In the genomic region with DNA sequence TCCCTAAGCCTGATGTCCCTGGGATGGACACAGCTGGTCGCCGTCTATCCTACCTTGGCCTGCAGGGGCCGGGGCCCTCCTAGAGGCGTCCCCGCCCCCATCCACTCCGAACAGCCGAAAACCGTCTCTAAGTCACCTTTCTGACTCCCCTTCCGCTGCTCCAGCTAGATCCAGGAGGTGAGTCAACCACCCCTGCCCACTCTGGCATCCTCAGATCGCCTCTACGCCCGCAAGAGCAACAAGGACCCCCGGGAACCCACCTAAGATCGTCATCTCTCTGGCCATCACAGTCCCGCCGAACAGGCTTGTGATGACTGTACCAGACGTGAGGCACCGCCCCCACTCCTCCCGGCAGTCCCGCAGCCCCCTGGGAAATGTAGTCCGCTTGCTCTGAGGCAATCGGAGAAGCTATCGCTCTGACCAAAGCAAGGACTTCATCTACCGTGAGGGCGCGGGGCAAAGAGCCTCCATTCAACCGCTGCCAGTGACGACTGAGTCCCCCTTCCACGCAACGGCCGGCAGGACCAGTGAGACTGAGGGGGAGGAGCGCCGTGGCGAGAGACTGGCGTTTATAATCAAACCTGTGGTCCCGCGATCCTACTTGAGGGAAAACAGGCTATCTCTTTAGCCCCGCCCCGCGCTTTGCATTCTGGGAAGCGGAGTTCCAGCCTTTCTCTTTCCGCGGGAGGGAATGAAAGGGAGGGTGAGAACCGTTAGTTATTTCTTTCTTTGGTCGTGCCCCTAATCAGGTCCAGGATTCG, we compare ENCODE assay signal across 1 cellular context.
TF ChIP-seq lines count a peak whose summit lies in the region.

Gene HSPA13, minus strand, starts transcription at position 312 of the 761 bp plus-strand sequence. Its CDS starts 27 bp downstream, at position 285.

TF ChIP-seq in HepG2, 621 proteins besides CTCF, POLR2A, EP300 and RAD21 (continued from another document and continues in another):
- TF ChIP-seq, protein P1, sequence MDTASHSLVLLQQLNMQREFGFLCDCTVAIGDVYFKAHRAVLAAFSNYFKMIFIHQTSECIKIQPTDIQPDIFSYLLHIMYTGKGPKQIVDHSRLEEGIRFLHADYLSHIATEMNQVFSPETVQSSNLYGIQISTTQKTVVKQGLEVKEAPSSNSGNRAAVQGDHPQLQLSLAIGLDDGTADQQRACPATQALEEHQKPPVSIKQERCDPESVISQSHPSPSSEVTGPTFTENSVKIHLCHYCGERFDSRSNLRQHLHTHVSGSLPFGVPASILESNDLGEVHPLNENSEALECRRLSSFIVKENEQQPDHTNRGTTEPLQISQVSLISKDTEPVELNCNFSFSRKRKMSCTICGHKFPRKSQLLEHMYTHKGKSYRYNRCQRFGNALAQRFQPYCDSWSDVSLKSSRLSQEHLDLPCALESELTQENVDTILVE (CRISPR knock-in tag; IDR thresholded peaks at IDR 0.05): no peak
- TF ChIP-seq ZFX (CRISPR knock-in tag; IDR thresholded peaks at IDR 0.05; ENCODE audit: low read depth): peak; percentile 80
- no peak for TF ChIP-seq NCOA2 (CRISPR knock-in tag; IDR thresholded peaks at IDR 0.05)
- no peak for TF ChIP-seq KLF13 (CRISPR knock-in tag; IDR thresholded peaks at IDR 0.05)
- peak; percentile 94 for TF ChIP-seq SP4 (CRISPR knock-in tag; IDR thresholded peaks at IDR 0.05)
- no peak for TF ChIP-seq ZNF703 (CRISPR knock-in tag; IDR thresholded peaks at IDR 0.05; ENCODE audit: borderline replicate concordance)
- no peak for TF ChIP-seq ARHGAP35 (CRISPR knock-in tag; IDR thresholded peaks at IDR 0.05; ENCODE audit: borderline replicate concordance)
- no peak for TF ChIP-seq KAT2B (IDR thresholded peaks at IDR 0.05; ENCODE audit: borderline replicate concordance, low read depth, low read length)
- TF ChIP-seq ZNF746 (CRISPR knock-in tag; IDR thresholded peaks at IDR 0.05): no peak
- TF ChIP-seq ARNTL (CRISPR knock-in tag; IDR thresholded peaks at IDR 0.05): 0 out of 2 replicates have a peak, but pooled peaks have one; percentile 21
- 0 out of 2 replicates have a peak, but pooled peaks have one; percentile 3 for TF ChIP-seq ZNF264 (CRISPR knock-in tag; IDR thresholded peaks at IDR 0.05)
- TF ChIP-seq U2AF2 (IDR thresholded peaks at IDR 0.05; ENCODE audit: low read depth, low read length): no peak
- TF ChIP-seq, protein P2, sequence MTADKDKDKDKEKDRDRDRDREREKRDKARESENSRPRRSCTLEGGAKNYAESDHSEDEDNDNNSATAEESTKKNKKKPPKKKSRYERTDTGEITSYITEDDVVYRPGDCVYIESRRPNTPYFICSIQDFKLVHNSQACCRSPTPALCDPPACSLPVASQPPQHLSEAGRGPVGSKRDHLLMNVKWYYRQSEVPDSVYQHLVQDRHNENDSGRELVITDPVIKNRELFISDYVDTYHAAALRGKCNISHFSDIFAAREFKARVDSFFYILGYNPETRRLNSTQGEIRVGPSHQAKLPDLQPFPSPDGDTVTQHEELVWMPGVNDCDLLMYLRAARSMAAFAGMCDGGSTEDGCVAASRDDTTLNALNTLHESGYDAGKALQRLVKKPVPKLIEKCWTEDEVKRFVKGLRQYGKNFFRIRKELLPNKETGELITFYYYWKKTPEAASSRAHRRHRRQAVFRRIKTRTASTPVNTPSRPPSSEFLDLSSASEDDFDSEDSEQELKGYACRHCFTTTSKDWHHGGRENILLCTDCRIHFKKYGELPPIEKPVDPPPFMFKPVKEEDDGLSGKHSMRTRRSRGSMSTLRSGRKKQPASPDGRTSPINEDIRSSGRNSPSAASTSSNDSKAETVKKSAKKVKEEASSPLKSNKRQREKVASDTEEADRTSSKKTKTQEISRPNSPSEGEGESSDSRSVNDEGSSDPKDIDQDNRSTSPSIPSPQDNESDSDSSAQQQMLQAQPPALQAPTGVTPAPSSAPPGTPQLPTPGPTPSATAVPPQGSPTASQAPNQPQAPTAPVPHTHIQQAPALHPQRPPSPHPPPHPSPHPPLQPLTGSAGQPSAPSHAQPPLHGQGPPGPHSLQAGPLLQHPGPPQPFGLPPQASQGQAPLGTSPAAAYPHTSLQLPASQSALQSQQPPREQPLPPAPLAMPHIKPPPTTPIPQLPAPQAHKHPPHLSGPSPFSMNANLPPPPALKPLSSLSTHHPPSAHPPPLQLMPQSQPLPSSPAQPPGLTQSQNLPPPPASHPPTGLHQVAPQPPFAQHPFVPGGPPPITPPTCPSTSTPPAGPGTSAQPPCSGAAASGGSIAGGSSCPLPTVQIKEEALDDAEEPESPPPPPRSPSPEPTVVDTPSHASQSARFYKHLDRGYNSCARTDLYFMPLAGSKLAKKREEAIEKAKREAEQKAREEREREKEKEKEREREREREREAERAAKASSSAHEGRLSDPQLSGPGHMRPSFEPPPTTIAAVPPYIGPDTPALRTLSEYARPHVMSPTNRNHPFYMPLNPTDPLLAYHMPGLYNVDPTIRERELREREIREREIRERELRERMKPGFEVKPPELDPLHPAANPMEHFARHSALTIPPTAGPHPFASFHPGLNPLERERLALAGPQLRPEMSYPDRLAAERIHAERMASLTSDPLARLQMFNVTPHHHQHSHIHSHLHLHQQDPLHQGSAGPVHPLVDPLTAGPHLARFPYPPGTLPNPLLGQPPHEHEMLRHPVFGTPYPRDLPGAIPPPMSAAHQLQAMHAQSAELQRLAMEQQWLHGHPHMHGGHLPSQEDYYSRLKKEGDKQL (CRISPR knock-in tag; IDR thresholded peaks at IDR 0.05; ENCODE audit: low read depth): no peak
- TF ChIP-seq ZNF598 (CRISPR knock-in tag; IDR thresholded peaks at IDR 0.05; ENCODE audit: borderline replicate concordance): 0 out of 2 replicates have a peak, but pooled peaks have one; percentile 33
- TF ChIP-seq RFX1 (IDR thresholded peaks at IDR 0.05): no peak
- TF ChIP-seq ZNF180 (CRISPR knock-in tag; IDR thresholded peaks at IDR 0.05; ENCODE audit: borderline replicate concordance, low read depth): no peak; the same call in 1 of the 2 replicates
- TF ChIP-seq, protein P3, sequence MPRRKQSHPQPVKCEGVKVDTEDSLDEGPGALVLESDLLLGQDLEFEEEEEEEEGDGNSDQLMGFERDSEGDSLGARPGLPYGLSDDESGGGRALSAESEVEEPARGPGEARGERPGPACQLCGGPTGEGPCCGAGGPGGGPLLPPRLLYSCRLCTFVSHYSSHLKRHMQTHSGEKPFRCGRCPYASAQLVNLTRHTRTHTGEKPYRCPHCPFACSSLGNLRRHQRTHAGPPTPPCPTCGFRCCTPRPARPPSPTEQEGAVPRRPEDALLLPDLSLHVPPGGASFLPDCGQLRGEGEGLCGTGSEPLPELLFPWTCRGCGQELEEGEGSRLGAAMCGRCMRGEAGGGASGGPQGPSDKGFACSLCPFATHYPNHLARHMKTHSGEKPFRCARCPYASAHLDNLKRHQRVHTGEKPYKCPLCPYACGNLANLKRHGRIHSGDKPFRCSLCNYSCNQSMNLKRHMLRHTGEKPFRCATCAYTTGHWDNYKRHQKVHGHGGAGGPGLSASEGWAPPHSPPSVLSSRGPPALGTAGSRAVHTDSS (CRISPR knock-in tag; conservative IDR thresholded peaks at IDR 0.05): 0 out of 2 replicates have a peak, but pooled peaks have one; percentile 13
- TF ChIP-seq FOXA3 (CRISPR knock-in tag; IDR thresholded peaks at IDR 0.05): no peak
- no peak for TF ChIP-seq TEAD3 (CRISPR knock-in tag; optimal IDR thresholded peaks at IDR 0.05; ENCODE audit: borderline replicate concordance)
- TF ChIP-seq, protein P4, sequence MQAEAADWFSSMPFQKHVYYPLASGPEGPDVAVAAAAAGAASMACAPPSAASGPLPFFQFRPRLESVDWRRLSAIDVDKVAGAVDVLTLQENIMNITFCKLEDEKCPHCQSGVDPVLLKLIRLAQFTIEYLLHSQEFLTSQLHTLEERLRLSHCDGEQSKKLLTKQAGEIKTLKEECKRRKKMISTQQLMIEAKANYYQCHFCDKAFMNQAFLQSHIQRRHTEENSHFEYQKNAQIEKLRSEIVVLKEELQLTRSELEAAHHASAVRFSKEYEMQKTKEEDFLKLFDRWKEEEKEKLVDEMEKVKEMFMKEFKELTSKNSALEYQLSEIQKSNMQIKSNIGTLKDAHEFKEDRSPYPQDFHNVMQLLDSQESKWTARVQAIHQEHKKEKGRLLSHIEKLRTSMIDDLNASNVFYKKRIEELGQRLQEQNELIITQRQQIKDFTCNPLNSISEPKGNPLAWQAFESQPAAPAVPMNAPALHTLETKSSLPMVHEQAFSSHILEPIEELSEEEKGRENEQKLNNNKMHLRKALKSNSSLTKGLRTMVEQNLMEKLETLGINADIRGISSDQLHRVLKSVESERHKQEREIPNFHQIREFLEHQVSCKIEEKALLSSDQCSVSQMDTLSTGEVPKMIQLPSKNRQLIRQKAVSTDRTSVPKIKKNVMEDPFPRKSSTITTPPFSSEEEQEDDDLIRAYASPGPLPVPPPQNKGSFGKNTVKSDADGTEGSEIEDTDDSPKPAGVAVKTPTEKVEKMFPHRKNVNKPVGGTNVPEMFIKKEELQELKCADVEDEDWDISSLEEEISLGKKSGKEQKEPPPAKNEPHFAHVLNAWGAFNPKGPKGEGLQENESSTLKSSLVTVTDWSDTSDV (CRISPR knock-in tag; IDR thresholded peaks at IDR 0.05): no peak
- no peak for TF ChIP-seq ZNF383 (CRISPR knock-in tag; IDR thresholded peaks at IDR 0.05; ENCODE audit: borderline replicate concordance)
- TF ChIP-seq ZSCAN22 (CRISPR knock-in tag; IDR thresholded peaks at IDR 0.05): no peak
- no peak for TF ChIP-seq ZNF367 (CRISPR knock-in tag; IDR thresholded peaks at IDR 0.05; ENCODE audit: borderline replicate concordance)
- no peak for TF ChIP-seq NR3C1 (CRISPR knock-in tag; IDR thresholded peaks at IDR 0.05)
- TF ChIP-seq CCAR2 (optimal IDR thresholded peaks at IDR 0.05; ENCODE audit: low read depth, low read length): no peak
- peak; percentile 80; the same call in 1 of the 2 replicates for TF ChIP-seq SAP130 (CRISPR knock-in tag; IDR thresholded peaks at IDR 0.05; ENCODE audit: low read depth)
- TF ChIP-seq PRDM10 (CRISPR knock-in tag; IDR thresholded peaks at IDR 0.05; ENCODE audit: low read depth): no peak
- no peak for TF ChIP-seq ZNF205 (CRISPR knock-in tag; IDR thresholded peaks at IDR 0.05)
- TF ChIP-seq, protein P5, sequence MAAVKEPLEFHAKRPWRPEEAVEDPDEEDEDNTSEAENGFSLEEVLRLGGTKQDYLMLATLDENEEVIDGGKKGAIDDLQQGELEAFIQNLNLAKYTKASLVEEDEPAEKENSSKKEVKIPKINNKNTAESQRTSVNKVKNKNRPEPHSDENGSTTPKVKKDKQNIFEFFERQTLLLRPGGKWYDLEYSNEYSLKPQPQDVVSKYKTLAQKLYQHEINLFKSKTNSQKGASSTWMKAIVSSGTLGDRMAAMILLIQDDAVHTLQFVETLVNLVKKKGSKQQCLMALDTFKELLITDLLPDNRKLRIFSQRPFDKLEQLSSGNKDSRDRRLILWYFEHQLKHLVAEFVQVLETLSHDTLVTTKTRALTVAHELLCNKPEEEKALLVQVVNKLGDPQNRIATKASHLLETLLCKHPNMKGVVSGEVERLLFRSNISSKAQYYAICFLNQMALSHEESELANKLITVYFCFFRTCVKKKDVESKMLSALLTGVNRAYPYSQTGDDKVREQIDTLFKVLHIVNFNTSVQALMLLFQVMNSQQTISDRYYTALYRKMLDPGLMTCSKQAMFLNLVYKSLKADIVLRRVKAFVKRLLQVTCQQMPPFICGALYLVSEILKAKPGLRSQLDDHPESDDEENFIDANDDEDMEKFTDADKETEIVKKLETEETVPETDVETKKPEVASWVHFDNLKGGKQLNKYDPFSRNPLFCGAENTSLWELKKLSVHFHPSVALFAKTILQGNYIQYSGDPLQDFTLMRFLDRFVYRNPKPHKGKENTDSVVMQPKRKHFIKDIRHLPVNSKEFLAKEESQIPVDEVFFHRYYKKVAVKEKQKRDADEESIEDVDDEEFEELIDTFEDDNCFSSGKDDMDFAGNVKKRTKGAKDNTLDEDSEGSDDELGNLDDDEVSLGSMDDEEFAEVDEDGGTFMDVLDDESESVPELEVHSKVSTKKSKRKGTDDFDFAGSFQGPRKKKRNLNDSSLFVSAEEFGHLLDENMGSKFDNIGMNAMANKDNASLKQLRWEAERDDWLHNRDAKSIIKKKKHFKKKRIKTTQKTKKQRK (IDR thresholded peaks at IDR 0.05; ENCODE audit: low read length): no peak
- TF ChIP-seq ZBTB37 (CRISPR knock-in tag; IDR thresholded peaks at IDR 0.05): no peak
- no peak for TF ChIP-seq ZNF75D (CRISPR knock-in tag; IDR thresholded peaks at IDR 0.05; ENCODE audit: borderline replicate concordance)
- peak; percentile 75 for TF ChIP-seq NR2C2 (CRISPR knock-in tag; IDR thresholded peaks at IDR 0.05; ENCODE audit: borderline replicate concordance)
- TF ChIP-seq NRL (CRISPR knock-in tag; IDR thresholded peaks at IDR 0.05; ENCODE audit: borderline replicate concordance): no peak
- 0 out of 2 replicates have a peak, but pooled peaks have one; percentile 34 for TF ChIP-seq ZNF792 (CRISPR knock-in tag; IDR thresholded peaks at IDR 0.05)
